In the genomic region with DNA sequence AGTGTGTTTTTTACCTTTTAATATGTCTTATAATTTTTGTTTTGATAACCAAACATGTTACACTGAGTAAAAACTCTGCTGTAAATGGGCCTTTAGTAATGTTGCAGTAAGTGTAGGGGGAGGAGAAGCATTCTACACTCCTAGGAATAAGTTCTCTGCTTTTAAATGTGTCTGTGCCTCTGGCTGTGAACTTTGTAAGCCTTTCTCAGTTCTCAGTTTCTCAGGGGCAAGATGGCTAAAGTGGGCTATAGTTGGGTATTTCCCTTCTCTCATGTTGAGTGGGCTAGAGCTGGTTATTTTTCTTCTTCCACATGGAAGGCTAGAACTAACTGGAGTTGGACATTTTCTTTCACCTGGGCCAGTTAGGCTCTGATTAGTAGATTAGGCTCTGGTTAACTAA, we compare ENCODE assay signal across 22 cellular contexts.
"Had no signal": no experiment of that assay in that cellular context is flagged by ENCODE, and none has a peak within 500 bp of the region (broad histone marks: within the 10 kb centered on the region; RNA-seq: fewer than 3 reads in every experiment).

No MANE protein-coding gene starts in this region.

- H3K27ac ChIP-seq: left ventricle myocardium inferior, ovary, skin epidermis, stomach, testis, thyroid gland, transverse colon, upper lobe of left lung, vagina had no signal

- DNase-seq: islet precursor cell; left ventricle myocardium inferior; mesendoderm; naive thymus-derived CD4-positive, alpha-beta T cell; ovary; right cardiac atrium; stimulated activated CD4-positive, alpha-beta T cell treated with anti-CD3 and anti-CD28 coated beads, Interleukin-12 subunit alpha, Interleukin-12 subunit beta, amount 100 ng/mL, for 4 hours; stimulated activated CD4-positive, alpha-beta T cell treated with anti-CD3 and anti-CD28 coated beads, Interleukin-15, amount 100 ng/mL, for 24 hours; stimulated activated CD4-positive, alpha-beta T cell treated with anti-CD3 and anti-CD28 coated beads, Interleukin-2, amount 100 ng/mL, for 24 hours; stimulated activated CD4-positive, alpha-beta T cell treated with anti-CD3 and anti-CD28 coated beads, Interleukin-4, amount 100 ng/mL, for 1 hour; stimulated activated naive B cell treated with anti-CD40 and anti-IgM and Interleukin-4, amounts not matched to agents 10 μg/mL and 1 μg/mL and 100 μg/mL, for 72 hours; stimulated activated naive CD8-positive, alpha-beta T cell treated with anti-CD3 and anti-CD28 coated beads, Interleukin-15, Interleukin-2, amounts not matched to agents 100 U/mL and 50 U/mL, for 24 hours; stomach; testis; thyroid gland; transverse colon; upper lobe of left lung had no signal

- H3K36me3 ChIP-seq: left ventricle myocardium inferior, ovary, stomach, thyroid gland, transverse colon, upper lobe of left lung, vagina had no signal

- H3K9me3 ChIP-seq: left ventricle myocardium inferior, ovary, stomach, testis, thyroid gland, transverse colon, upper lobe of left lung, vagina had no signal

- ATAC-seq: naive thymus-derived CD4-positive, alpha-beta T cell; natural killer cell treated with Interleukin-12 subunit alpha and Interleukin-12 subunit beta and Interleukin-15 and Interleukin-18, amount 100 ng/mL, for 72 hours; right cardiac atrium; sciatic nerve; stimulated activated naive CD8-positive, alpha-beta T cell treated with anti-CD3 and anti-CD28 coated beads, Interleukin-15, Interleukin-2, amounts not matched to agents 100 U/mL and 50 U/mL, for 24 hours had no signal

- H3K4me1 ChIP-seq: left ventricle myocardium inferior, stomach, testis, transverse colon, upper lobe of left lung, vagina had no signal

- H3K27me3 ChIP-seq: ovary, stomach, testis, thyroid gland, transverse colon, upper lobe of left lung, vagina had no signal

- H3K4me3 ChIP-seq: left ventricle myocardium inferior, lung, ovary, skin epidermis, stomach, testis, thyroid gland, transverse colon, upper lobe of left lung, vagina had no signal
